1 cellular context compared by ENCODE assay signal in genomic region chr6:89436226-89436625, GRCh38.
TF ChIP-seq lines count a peak whose summit lies in the region.

No MANE protein-coding gene starts in this region.

TF ChIP-seq in HEK293, 187 proteins besides CTCF, POLR2A, EP300 and RAD21 (continued from another document):
- peak; percentile 80 for TF ChIP-seq PRDM10 (tag by site-specific recombination; IDR thresholded peaks at IDR 0.05)
- TF ChIP-seq ZNF645 (tag by site-specific recombination; IDR thresholded peaks at IDR 0.05): no peak
- peak; percentile 94 for TF ChIP-seq ZNF692 (tag by site-specific recombination; IDR thresholded peaks at IDR 0.05)
- TF ChIP-seq ZNF157 (tag by site-specific recombination; IDR thresholded peaks at IDR 0.05): peak; percentile 87
- TF ChIP-seq MYNN (tag by site-specific recombination; IDR thresholded peaks at IDR 0.05; ENCODE audit: borderline replicate concordance): no peak
- TF ChIP-seq ZNF624 (tag by site-specific recombination; IDR thresholded peaks at IDR 0.05): no peak
- TF ChIP-seq AEBP2 (tag by site-specific recombination; IDR thresholded peaks at IDR 0.05; ENCODE audit: borderline replicate concordance): no peak
- 0 out of 2 replicates have a peak, but pooled peaks have one; percentile 11 for TF ChIP-seq OSR2 (tag by site-specific recombination; IDR thresholded peaks at IDR 0.05)
- TF ChIP-seq ZNF449 (tag by site-specific recombination; IDR thresholded peaks at IDR 0.05): no peak
- TF ChIP-seq ZNF169 (tag by site-specific recombination; IDR thresholded peaks at IDR 0.05): no peak
- TF ChIP-seq ZNF830 (tag by site-specific recombination; IDR thresholded peaks at IDR 0.05; ENCODE audit: low read depth): no peak
- peak; percentile 69 for TF ChIP-seq SETDB1 (IDR thresholded peaks at IDR 0.05; ENCODE audit: insufficient read length, low read length)
- TF ChIP-seq ZNF223 (tag by site-specific recombination; IDR thresholded peaks at IDR 0.05): no peak
- no peak for TF ChIP-seq ZFP3 (tag by site-specific recombination; IDR thresholded peaks at IDR 0.05; ENCODE audit: low read depth)
- no peak for TF ChIP-seq ZNF24 (tag by site-specific recombination; IDR thresholded peaks at IDR 0.05)
- no peak for TF ChIP-seq ZNF280D (tag by site-specific recombination; IDR thresholded peaks at IDR 0.05)
- peak; percentile 96 for TF ChIP-seq TRIM28 (IDR thresholded peaks at IDR 0.05; ENCODE audit: borderline replicate concordance, low read length)
- TF ChIP-seq ZNF350 (tag by site-specific recombination; IDR thresholded peaks at IDR 0.05): no peak
- TF ChIP-seq ZEB2 (tag by site-specific recombination; IDR thresholded peaks at IDR 0.05): no peak
- TF ChIP-seq ZNF776 (tag by site-specific recombination; IDR thresholded peaks at IDR 0.05; ENCODE audit: borderline replicate concordance): no peak
- TF ChIP-seq ZBTB44 (tag by site-specific recombination; IDR thresholded peaks at IDR 0.05): peak; percentile 67
- TF ChIP-seq ZNF791 (tag by site-specific recombination; IDR thresholded peaks at IDR 0.05): 0 out of 2 replicates have a peak, but pooled peaks have one; percentile 84
- no peak for TF ChIP-seq REST (tag by site-specific recombination; IDR thresholded peaks at IDR 0.05)
- TF ChIP-seq ZNF112 (tag by site-specific recombination; IDR thresholded peaks at IDR 0.05): no peak
- peak; percentile 51; the same call in 1 of the 2 replicates for TF ChIP-seq PRDM4 (tag by site-specific recombination; IDR thresholded peaks at IDR 0.05)
